16 cellular contexts compared by ENCODE assay signal in genomic region chr13:111020546-111020945, GRCh38.
A peak's percentile ranks its signal among the peaks of the same experiment; 100 is the strongest.
DNase-seq lines count a peak whose midpoint lies in the region; ATAC-seq and TF ChIP-seq lines count a peak whose summit lies in the region.
"Had no signal": no experiment of that assay in that cellular context is flagged by ENCODE, and none has a peak within 500 bp of the region (broad histone marks: within the 10 kb centered on the region; RNA-seq: fewer than 3 reads in every experiment).

No MANE protein-coding gene starts in this region.

- H3K9me2 ChIP-seq in PC-9 (ENCODE audit: insufficient read depth), result no peaks in the 10 kb centered on the region

- H3K4me1 Mint-ChIP-seq in stimulated activated naive B cell treated with anti-CD40 and anti-IgM and Interleukin-4, amounts not matched to agents 10 μg/mL and 1 μg/mL and 100 μg/mL, for 72 hours, result no peaks in the 10 kb centered on the region
- H3K4me1 Mint-ChIP-seq: CD14-positive monocyte; CD4-positive, alpha-beta memory T cell had no signal

- H3K36me3 ChIP-seq in PC-9 (ENCODE audit: low read depth) (no peaks in the 10 kb centered on the region), mammary epithelial cell (ENCODE audit: insufficient read depth, low read length) (no peaks in the 10 kb centered on the region)
- H3K36me3 ChIP-seq: BLaER1 had no signal

- H3K79me2 ChIP-seq in PC-9 (ENCODE audit: low read depth) (no peaks in the 10 kb centered on the region), mammary epithelial cell (ENCODE audit: insufficient read depth, low read length) (no peaks in the 10 kb centered on the region)

- CTCF ChIA-PET in PC-9 (lab: Charles Lee) (no interaction called here), mammary epithelial cell (lab: Charles Lee; ENCODE audit: low non-redundant PET) (no interaction called here)

- peaks cover 8 to 12% of the 10 kb centered on the region in 2 donors for H3K9me3 Mint-ChIP-seq in stimulated activated naive B cell treated with anti-CD40 and anti-IgM and Interleukin-4, amounts not matched to agents 10 μg/mL and 1 μg/mL and 100 μg/mL, for 72 hours

- H2AFZ ChIP-seq in PC-9, result no peak overlapping the region
- no peak overlapping the region for H2AFZ ChIP-seq in mammary epithelial cell (ENCODE audit: low read depth, low read length)

- peaks cover 4 to 6% of the 10 kb centered on the region in 2 donors for H3K36me3 Mint-ChIP-seq in stimulated activated naive B cell treated with anti-CD40 and anti-IgM and Interleukin-4, amounts not matched to agents 10 μg/mL and 1 μg/mL and 100 μg/mL, for 72 hours
- H3K36me3 Mint-ChIP-seq: CD14-positive monocyte; CD4-positive, alpha-beta memory T cell had no signal

- intact Hi-C loops in PC-9 (cut with micrococcal nuclease; ENCODE audit: unreplicated experiment) (no loop called here), mammary epithelial cell (cut with micrococcal nuclease) (no loop called here)

- TF ChIP-seq CTCF in PC-9 (conservative IDR thresholded peaks at IDR 0.05) (no peak), mammary epithelial cell (conservative IDR thresholded peaks at IDR 0.05 in 1 of 2, IDR thresholded peaks at IDR 0.05 in 1 of 2; ENCODE audit: extremely low read depth in 1 of 2, insufficient read depth in 1 of 2, low read depth in 1 of 2, low read length in 2 of 2) (no peak)

- no peaks in the 10 kb centered on the region for H3K27me3 ChIP-seq in PC-9 (ENCODE audit: insufficient read depth, low read depth)
- no peaks in the 10 kb centered on the region for H3K27me3 ChIP-seq in mammary epithelial cell (ENCODE audit: insufficient read depth, low read length)
- H3K27me3 ChIP-seq: BLaER1 had no signal

- H3K4me3 ChIP-seq in PC-9, result no peak overlapping the region
- H3K4me3 ChIP-seq in mammary epithelial cell (replicated peaks in 1 of 3; ENCODE audit: insufficient read depth in 1 of 3, low read depth in 2 of 3, low read length in 3 of 3), result no peak overlapping the region
- H3K4me3 ChIP-seq: BLaER1 had no signal

- H3K9me3 ChIP-seq in PC-9 (ENCODE audit: insufficient read depth, low read depth) (peaks cover 15% of the 10 kb centered on the region; the same call in 1 of the 2 replicates), mammary epithelial cell (replicated peaks; ENCODE audit: insufficient read depth, low read length) (peaks cover 13% of the 10 kb centered on the region)

- no peak overlapping the region for H3K9ac ChIP-seq in mammary epithelial cell (ENCODE audit: insufficient read depth, low read length)
- H3K9ac ChIP-seq: BLaER1 had no signal

- peak overlapping the region; percentile 75 for H3K27ac Mint-ChIP-seq in stimulated activated naive B cell treated with anti-CD40 and anti-IgM and Interleukin-4, amounts not matched to agents 10 μg/mL and 1 μg/mL and 100 μg/mL, for 72 hours
- H3K27ac Mint-ChIP-seq: CD14-positive monocyte had no signal

- BruUV-seq in PC-9 (replicated peaks; lab: Mats Ljungman, UMichigan) (no TSS peak), mammary epithelial cell (replicated peaks; lab: Mats Ljungman, UMichigan) (no TSS peak)

- peak overlapping the region; percentile 5; the same call in 1 of the 2 replicates for H3K4me2 ChIP-seq in PC-9
- no peak overlapping the region for H3K4me2 ChIP-seq in mammary epithelial cell (ENCODE audit: insufficient read depth, low read depth, low read length)
- H3K4me2 ChIP-seq: BLaER1 had no signal

- peaks cover 15 to 16% of the 10 kb centered on the region in 2 donors for H3K27me3 Mint-ChIP-seq in stimulated activated naive B cell treated with anti-CD40 and anti-IgM and Interleukin-4, amounts not matched to agents 10 μg/mL and 1 μg/mL and 100 μg/mL, for 72 hours

- dilution Hi-C loops in mammary epithelial cell (cut with HindIII; ENCODE audit: low sequenced_read_pairs), result no loop called here

- H4K20me1 ChIP-seq in PC-9 (ENCODE audit: insufficient read depth) (no peaks in the 10 kb centered on the region), mammary epithelial cell (ENCODE audit: insufficient read depth, low read length) (no peaks in the 10 kb centered on the region)
- H4K20me1 ChIP-seq: BLaER1 had no signal

- no peak overlapping the region for H3K27ac ChIP-seq in PC-9
- no peak overlapping the region for H3K27ac ChIP-seq in mammary epithelial cell (ENCODE audit: insufficient read depth, low read depth, low read length)
- H3K27ac ChIP-seq: BLaER1 had no signal

- ATAC-seq in stimulated activated naive B cell treated with anti-CD40 and anti-IgM and Interleukin-4, amounts not matched to agents 10 μg/mL and 1 μg/mL and 100 μg/mL, for 72 hours (replicated peaks), result no peak
- ATAC-seq: HCT116 had no signal

- H3K4me1 ChIP-seq in PC-9 (replicated peaks; ENCODE audit: insufficient read depth) (no peaks in the 10 kb centered on the region), mammary epithelial cell (ENCODE audit: insufficient read depth, low read length) (no peaks in the 10 kb centered on the region)
- H3K4me1 ChIP-seq: BLaER1 had no signal

- POLR2A ChIA-PET in PC-9 (lab: Charles Lee; ENCODE audit: unreplicated experiment), result no interaction called here

- no peak overlapping the region for H3K4me3 Mint-ChIP-seq in stimulated activated naive B cell treated with anti-CD40 and anti-IgM and Interleukin-4, amounts not matched to agents 10 μg/mL and 1 μg/mL and 100 μg/mL, for 72 hours
- H3K4me3 Mint-ChIP-seq: CD14-positive monocyte; CD4-positive, alpha-beta memory T cell had no signal

- DNase-seq in COR-L47 (lab: John Stamatoyannopoulos, UW) (peak; percentile 45), M059J (ENCODE audit: low read depth) (peak; percentile 56), PC-9 (no peak), NCI-H2107 treated with DMSO at 0.1 percent for 48 hours (lab: John Stamatoyannopoulos, UW; ENCODE audit: unreplicated experiment) (no peak), mammary epithelial cell (no peak), mucosa of gallbladder (ENCODE audit: low spot score) (no peak)
- no peak for DNase-seq in stimulated activated naive B cell treated with anti-CD40 and anti-IgM and Interleukin-4, amounts not matched to agents 10 μg/mL and 1 μg/mL and 100 μg/mL, for 72 hours
- DNase-seq: Calu3; CD4-positive, alpha-beta memory T cell; DMS79 treated with DMSO at 0.1 percent for 48 hours; GF-D8; GOT3; H7 had no signal

- in situ Hi-C loops in mammary epithelial cell (cut with MboI; ENCODE audit: low sequenced_read_pairs in 2 of 2), result no loop called here

- WGBS in mammary epithelial cell (ENCODE audit: low coverage, missing lambda C conversion rate), result 51% methylated on average over 4 of the region's 6 CpGs

- no peaks in the 10 kb centered on the region for H3F3A ChIP-seq in PC-9 (ENCODE audit: insufficient read depth, low read depth)

Comparison
In these comparisons a context has a peak if more than half of its experiments do, and no peak if none do; other contexts are left out.
1. DNase-seq: peak in COR-L47 (single experiment) and M059J (single experiment); none in PC-9 (0 of 2), stimulated activated naive B cell treated with anti-CD40 and anti-IgM and Interleukin-4, amounts not matched to agents 10 μg/mL and 1 μg/mL and 100 μg/mL, for 72 hours (single experiment), NCI-H2107 treated with DMSO at 0.1 percent for 48 hours (single experiment), mammary epithelial cell (single experiment) and mucosa of gallbladder (single experiment).